10 cellular contexts compared by ENCODE assay signal in the genomic region with DNA sequence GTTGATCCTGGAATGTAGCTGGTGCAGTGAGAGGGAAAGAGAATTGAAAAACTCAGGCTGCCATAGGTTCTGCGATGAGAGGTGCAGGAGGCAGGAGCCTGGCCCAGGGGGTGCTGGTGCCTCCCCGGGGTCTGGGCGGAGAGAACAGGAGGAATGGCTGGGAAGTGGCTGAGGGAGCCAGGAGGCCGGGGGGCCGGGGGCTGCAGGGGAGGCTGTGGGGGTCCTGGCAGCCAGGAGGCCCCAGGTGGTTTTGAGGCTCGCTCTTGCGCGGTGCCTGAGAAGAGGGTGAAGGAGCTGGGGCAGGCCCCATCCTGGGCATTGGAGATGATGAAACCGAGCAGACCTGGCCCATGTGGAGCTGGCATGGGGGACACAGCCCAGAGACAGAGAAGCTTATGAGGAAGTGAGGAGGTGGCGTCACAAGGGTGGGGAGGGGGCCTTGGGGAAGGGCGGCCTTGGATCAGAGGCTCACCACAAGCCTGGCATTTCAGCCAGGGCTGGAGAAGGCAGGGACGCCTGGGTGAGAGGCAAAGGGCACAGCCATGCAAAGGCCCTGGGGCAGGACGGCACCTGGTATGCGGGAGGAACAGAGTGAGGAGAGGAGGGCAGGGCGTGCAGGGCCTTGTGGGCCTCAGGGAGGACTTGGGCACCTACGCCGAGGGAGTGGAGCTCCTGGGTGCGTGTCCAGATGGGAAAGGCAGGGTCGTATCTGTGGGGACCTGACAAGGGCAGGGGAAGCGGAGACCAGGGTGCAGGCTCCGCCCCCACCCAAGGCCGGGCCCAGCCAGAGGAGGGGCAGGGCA. TPM values are rescaled to one million over a fixed set of nuclear protein-coding genes. Genes with fewer than 3 reads are reported as not detected.
DNase-seq lines count a peak whose midpoint lies in the region; ATAC-seq and TF ChIP-seq lines count a peak whose summit lies in the region.
"Had no signal": no experiment of that assay in that cellular context is flagged by ENCODE, and none has a peak within 500 bp of the region (broad histone marks: within the 10 kb centered on the region; RNA-seq: fewer than 3 reads in every experiment).

No MANE protein-coding gene starts in this region.

- H3K27ac Mint-ChIP-seq in activated naive CD8-positive, alpha-beta T cell treated with anti-CD3 and anti-CD28 coated beads, Interleukin-2, amount 50 U/mL, for 24 hours, result no peak overlapping the region
- H3K27ac Mint-ChIP-seq: activated T-helper 1 cell treated with anti-CD3 and anti-CD28 coated beads, Interleukin-12 subunit alpha, Interleukin-12 subunit beta, Interleukin-2, Interleukin-4 antibody, amounts not matched to agents 30 ng/mL and 10 ng/mL and 1 ng/mL, durations not matched to agents 14 hours and 24 hours and 36 hours had no signal

- WGBS in psoas muscle, 3 donors, result 83 to 89% (median 88%) methylated on average over 20 to 22 of the region's 22 CpGs

- no peaks in the 10 kb centered on the region for H3K4me1 Mint-ChIP-seq in activated naive CD8-positive, alpha-beta T cell treated with anti-CD3 and anti-CD28 coated beads, Interleukin-2, amount 50 U/mL, for 24 hours

- H3K4me3 ChIP-seq in HL-60 (replicated peaks; ENCODE audit: insufficient read depth, low read length) (no peak overlapping the region), psoas muscle (no peak overlapping the region)

- H3K36me3 ChIP-seq in psoas muscle (ENCODE audit: insufficient read depth in 1 of 2, low read depth in 1 of 2), result peaks cover 3 to 42% of the 10 kb centered on the region in 2 donors

- H3K4me1 ChIP-seq in psoas muscle, result no peaks in the 10 kb centered on the region

- H3K36me3 Mint-ChIP-seq in activated naive CD8-positive, alpha-beta T cell treated with anti-CD3 and anti-CD28 coated beads, Interleukin-2, amount 50 U/mL, for 24 hours (ENCODE audit: low read depth), result peaks cover 7% of the 10 kb centered on the region

- peak in 1 of 2 experiments; percentile 88 for DNase-seq in HL-60 (ENCODE audit: low read depth in 1 of 2, low spot score in 1 of 2)
- DNase-seq in activated naive CD8-positive, alpha-beta T cell treated with anti-CD3 and anti-CD28 coated beads, Interleukin-2, amount 50 U/mL, for 24 hours, result no peak
- DNase-seq in psoas muscle, result no peak
- no peak for DNase-seq in stimulated activated CD4-positive, alpha-beta T cell treated with anti-CD3 and anti-CD28 coated beads, Interleukin-2, amount 100 ng/mL, for 48 hours
- no peak for DNase-seq in activated effector memory CD4-positive, alpha-beta T cell treated with Interleukin-2 at 50 U/mL for 16 hours
- DNase-seq in ureter (ENCODE audit: low spot score), result no peak
- DNase-seq: cortex of kidney, hippocampal formation, NCI-H1092 had no signal

- H3K9me3 Mint-ChIP-seq in activated naive CD8-positive, alpha-beta T cell treated with anti-CD3 and anti-CD28 coated beads, Interleukin-2, amount 50 U/mL, for 24 hours, result no peaks in the 10 kb centered on the region
- H3K9me3 Mint-ChIP-seq: activated T-helper 1 cell treated with anti-CD3 and anti-CD28 coated beads, Interleukin-12 subunit alpha, Interleukin-12 subunit beta, Interleukin-2, Interleukin-4 antibody, amounts not matched to agents 30 ng/mL and 10 ng/mL and 1 ng/mL, durations not matched to agents 14 hours and 24 hours and 36 hours had no signal

- intact Hi-C loops in psoas muscle (cut with DNase I), result no loop called here

- H3K27me3 ChIP-seq in HL-60 (ENCODE audit: insufficient read depth, poor library complexity, severe bottlenecking) (no peaks in the 10 kb centered on the region), psoas muscle (ENCODE audit: insufficient read depth in 3 of 3, low read length in 2 of 3) (no peaks in the 10 kb centered on the region)

- peak overlapping the region; percentile 65 for H3K27ac ChIP-seq in HL-60 (replicated peaks)
- no peak overlapping the region for H3K27ac ChIP-seq in psoas muscle

- H3K27me3 Mint-ChIP-seq in activated naive CD8-positive, alpha-beta T cell treated with anti-CD3 and anti-CD28 coated beads, Interleukin-2, amount 50 U/mL, for 24 hours, result no peaks in the 10 kb centered on the region

- H3K4me3 Mint-ChIP-seq in activated naive CD8-positive, alpha-beta T cell treated with anti-CD3 and anti-CD28 coated beads, Interleukin-2, amount 50 U/mL, for 24 hours, result no peak overlapping the region
- H3K4me3 Mint-ChIP-seq: activated T-helper 1 cell treated with anti-CD3 and anti-CD28 coated beads, Interleukin-12 subunit alpha, Interleukin-12 subunit beta, Interleukin-2, Interleukin-4 antibody, amounts not matched to agents 30 ng/mL and 10 ng/mL and 1 ng/mL, durations not matched to agents 14 hours and 24 hours and 36 hours had no signal

- TF ChIP-seq CTCF in HL-60 (IDR thresholded peaks at IDR 0.05; ENCODE audit: insufficient read depth, low read length) (no peak), psoas muscle (IDR thresholded peaks at IDR 0.05) (no peak)

- peak; percentile 15 for ATAC-seq in activated naive CD8-positive, alpha-beta T cell treated with anti-CD3 and anti-CD28 coated beads, Interleukin-2, amount 50 U/mL, for 24 hours
- peak in 3 of 4 donors; percentile 12 to 29 (median 20) for ATAC-seq in psoas muscle

- H3K9me3 ChIP-seq in psoas muscle, result no peaks in the 10 kb centered on the region

RNA-seq across cellular contexts. Expression of a gene that starts 1.3 kb away (rescaled TPM):
- total RNA-seq in psoas muscle (1 to 10 TPM in 1 of 4 donors, under 1 TPM in 1, not detected in 2; 0.44 to 1.0 TPM), ureter (6.4 TPM)
- polyA plus RNA-seq in psoas muscle, result not detected

RNA-seq across cellular contexts. Expression of a gene that starts 19.7 kb away (rescaled TPM):
- total RNA-seq in psoas muscle (10 to 100 TPM; 16.3 to 25.2 (median 21.5) TPM), ureter (82.8 TPM)
- 10 to 100 TPM; 25.6 to 46.6 (median 33.8) TPM for polyA plus RNA-seq in psoas muscle

RNA-seq across cellular contexts. Expression of a gene that starts 31.5 kb away (rescaled TPM):
- total RNA-seq in psoas muscle, result 10 to 100 TPM; 24.3 to 25.8 (median 25.1) TPM
- polyA plus RNA-seq in psoas muscle, result 10 to 100 TPM; 12.8 to 20.3 (median 13.7) TPM
- 58.8 TPM for total RNA-seq in ureter

RNA-seq across cellular contexts. Expression of a gene that starts 35.1 kb away (rescaled TPM):
- total RNA-seq in psoas muscle (10 to 100 TPM; 14.3 to 27.2 (median 24.5) TPM), ureter (66.5 TPM)
- 10 to 100 TPM; 21.4 to 25.2 (median 24.7) TPM for polyA plus RNA-seq in psoas muscle

RNA-seq across cellular contexts. Expression of a gene that starts 37.2 kb away (rescaled TPM):
- total RNA-seq in psoas muscle (10 to 100 TPM; 11.5 to 21.8 (median 17.1) TPM), ureter (7.1 TPM)
- 10 to 100 TPM; 22.3 to 54.3 (median 45.3) TPM for polyA plus RNA-seq in psoas muscle
